In the genomic region with DNA sequence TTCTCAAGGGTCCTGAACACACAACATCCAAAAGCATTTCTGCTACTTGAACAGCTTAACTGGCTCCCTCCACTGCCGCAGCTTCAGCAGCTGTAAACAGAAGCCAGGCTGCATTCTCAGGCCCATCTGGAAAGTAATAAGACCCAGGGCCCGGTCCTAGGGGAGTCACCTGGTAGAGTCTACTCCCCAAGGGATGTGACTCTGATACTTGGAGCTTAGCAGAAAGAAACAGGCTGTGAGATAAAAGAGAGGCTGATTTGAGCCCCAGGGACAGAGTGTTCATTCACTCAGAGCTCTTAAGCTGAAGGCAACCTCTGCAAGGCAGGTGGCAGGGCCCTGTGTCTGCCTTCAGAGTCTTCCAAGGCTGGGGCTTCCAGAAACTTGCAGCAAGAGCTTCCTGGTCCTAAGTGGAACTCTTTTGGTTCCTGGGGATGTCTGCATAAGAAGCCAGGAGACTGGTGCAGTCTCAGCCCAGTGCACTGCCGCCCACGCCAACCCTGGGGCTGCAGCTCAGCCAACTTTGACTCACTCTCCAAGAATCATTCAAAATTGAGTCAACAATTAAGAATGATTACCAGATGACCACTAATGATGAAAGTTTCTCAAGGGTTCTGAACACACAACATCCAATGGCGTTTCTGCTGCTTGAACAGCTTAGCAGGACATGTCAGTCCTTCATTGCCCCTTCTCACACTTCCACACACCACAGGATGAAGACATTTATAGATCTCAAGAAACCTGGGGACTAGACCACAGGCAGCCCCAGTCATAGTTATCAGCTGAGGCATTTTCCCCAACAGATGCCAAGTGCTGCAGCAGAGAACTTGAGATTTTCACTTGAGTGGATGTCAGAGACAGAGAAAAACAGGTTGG, we compare ENCODE assay signal across 8 cellular contexts.
DNase-seq lines count a peak whose midpoint lies in the region; ATAC-seq, FAIRE-seq and TF ChIP-seq lines count a peak whose summit lies in the region.

No MANE protein-coding gene starts in this region.

- no peak for FAIRE-seq in GM12892 (lab: Jason Lieb, UNC)

- DNase-seq in GM03348 (ENCODE audit: low spot score) (peak; percentile 89), SK-MEL-5 (ENCODE audit: low read depth, low spot score) (peak; percentile 24), left kidney (ENCODE audit: low read depth, low spot score) (peak; percentile 73), GM12892 (ENCODE audit: insufficient read length) (no peak), HT-29 (ENCODE audit: low spot score) (no peak), middle frontal gyrus (ENCODE audit: extremely low spot score, low spot score) (no peak)
- DNase-seq in activated CD4-positive, alpha-beta T cell treated with anti-CD3 and anti-CD28 coated beads, Interleukin-2, amount 50 U/mL, for 48 hours = no peak

- TF ChIP-seq POLR2A in GM12892 (IDR thresholded peaks at IDR 0.05; ENCODE audit: low read depth, low read length) = no peak

- peak; percentile 65 for ATAC-seq in HG02678 (IDR thresholded peaks at IDR 0.05; ENCODE audit: unreplicated experiment)

- in situ Hi-C loops in SK-MEL-5 (cut with HindIII; ENCODE audit: low pct_unique_long_range_greater_than_20kb, low sequenced_read_pairs) = no loop called here

Comparison
In these comparisons a context has a peak if more than half of its experiments do, and no peak if none do; other contexts are left out.
1. DNase-seq: peak in GM03348 (single experiment), SK-MEL-5 (single experiment) and left kidney (single experiment); none in GM12892 (single experiment), HT-29 (single experiment), activated CD4-positive, alpha-beta T cell treated with anti-CD3 and anti-CD28 coated beads, Interleukin-2, amount 50 U/mL, for 48 hours (0 of 2) and middle frontal gyrus (single experiment).